Comparison of ENCODE assay signal across 8 cellular contexts in the genomic region with DNA sequence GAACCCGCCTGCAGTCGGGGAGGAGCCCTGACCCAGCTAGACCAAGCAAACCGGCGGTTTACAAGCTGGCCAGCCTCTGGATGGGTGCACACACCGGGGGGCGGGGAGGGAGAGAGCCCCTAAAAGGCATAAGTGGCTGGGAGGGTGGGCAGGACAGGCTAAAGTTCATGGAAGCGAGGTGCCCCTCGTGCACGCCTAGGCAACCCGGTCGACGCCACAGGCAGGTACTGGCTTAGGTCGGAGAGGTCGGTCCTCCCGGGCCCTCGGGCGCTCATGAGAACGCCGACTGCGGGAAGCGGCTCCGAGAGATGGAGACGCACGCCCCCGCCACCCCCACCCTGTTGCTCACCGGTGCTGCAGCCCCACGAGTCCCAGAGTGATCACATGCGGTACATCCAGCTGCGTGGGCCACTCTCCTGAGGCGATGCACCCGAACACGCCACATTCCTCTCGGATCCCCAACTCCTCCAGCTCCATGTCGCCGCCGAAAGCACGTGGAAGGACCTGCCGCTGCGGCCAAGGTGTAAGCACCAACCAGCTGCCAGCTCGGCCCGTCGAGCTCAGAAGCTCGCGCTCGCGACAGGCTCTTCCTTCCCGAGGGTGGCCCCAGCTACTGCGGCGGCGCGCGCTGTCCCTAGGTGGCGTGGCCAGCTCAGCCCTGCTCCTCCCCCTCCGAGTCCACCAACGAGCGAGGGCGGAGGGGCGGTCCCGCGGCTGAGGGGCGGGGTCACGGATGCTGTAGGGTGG. TPM values are rescaled to one million over a fixed set of nuclear protein-coding genes. Genes with fewer than 3 reads are reported as not detected.
DNase-seq lines count a peak whose midpoint lies in the region; ATAC-seq and TF ChIP-seq lines count a peak whose summit lies in the region.

A gene (minus strand): TSS at position 615 of the 747 bp plus-strand sequence. CDS start 138 bp downstream, at position 477.

- peak; percentile 82 for ATAC-seq in HG02642 (IDR thresholded peaks at IDR 0.05; ENCODE audit: poor library complexity, unreplicated experiment)

- peak within 1 kb of the TSS; percentile 91 for H3K9ac ChIP-seq in adipocyte (ENCODE audit: low read length)

- intact Hi-C loops in posterior cingulate gyrus (cut with DNase I) = loop anchor here (5.0 to 10.0 kb wide), 2 partner anchors 107 to 540 kb away; a partner anchor contains a TSS

- peaks cover 10% of the 10 kb centered on the region for H3K4me1 ChIP-seq in adipocyte (ENCODE audit: control insufficient read depth, insufficient read depth, low read length)
- H3K4me1 ChIP-seq in cardiac muscle cell (ENCODE audit: low read depth) = peaks cover 8% of the 10 kb centered on the region

- H3K36me3 ChIP-seq in adipocyte (ENCODE audit: control insufficient read depth, insufficient read depth, low read length, severe bottlenecking) = no peaks in the 10 kb centered on the region
- H3K36me3 ChIP-seq in cardiac muscle cell = no peaks in the 10 kb centered on the region

- H3K27me3 ChIP-seq in adipocyte (replicated peaks; ENCODE audit: control insufficient read depth, insufficient read depth, low read length) (no peaks in the 10 kb centered on the region), cardiac muscle cell (no peaks in the 10 kb centered on the region)

- H3K4me3 ChIP-seq in GM12865 (ENCODE audit: low read depth, low read length) (peak within 1 kb of the TSS; percentile 99), adipocyte (ENCODE audit: low read length) (peak within 1 kb of the TSS; percentile 98), cardiac muscle cell (peak within 1 kb of the TSS; percentile 41)

- H3K9me3 ChIP-seq in adipocyte (ENCODE audit: control insufficient read depth, low read length) (no peaks in the 10 kb centered on the region), cardiac muscle cell (ENCODE audit: low read depth) (no peaks in the 10 kb centered on the region)

- peak within 1 kb of the TSS; percentile 85 for H3K27ac ChIP-seq in cardiac muscle cell

- TF ChIP-seq CTCF in GM12865 (IDR thresholded peaks at IDR 0.05; ENCODE audit: insufficient read depth, low read depth, low read length, missing control alignments) = peak; percentile 2
- TF ChIP-seq CTCF in cardiac muscle cell (IDR thresholded peaks at IDR 0.05; ENCODE audit: low read depth, low read length) = no peak

- DNase-seq in GM12865 (ENCODE audit: low read depth) (peak; percentile 99), NCI-H1436 (lab: John Stamatoyannopoulos, UW) (peak; percentile 95), T follicular helper cell (ENCODE audit: low read depth) (peak; percentile 98), adipocyte (ENCODE audit: low read depth) (peak; percentile 99), cardiac muscle cell (ENCODE audit: low read depth in 1 of 2, low spot score in 1 of 2) (peak; percentile 99), posterior cingulate gyrus (peak; percentile 95 to 100 (median 97)), ureter (ENCODE audit: low spot score) (peak; percentile 99)

RNA-seq across cellular contexts. Expression of the gene that starts here (rescaled TPM):
- total RNA-seq in cardiac muscle cell = 13.7 and 14.7 TPM in 2 replicates
- polyA plus RNA-seq in cardiac muscle cell = 21.6 and 27.4 TPM in 2 replicates
- total RNA-seq in ureter = 14.0 TPM

Comparison
In these comparisons a context has a peak if more than half of its experiments do, and no peak if none do; other contexts are left out.
1. Peak in every context shown above with its lines: DNase-seq, ATAC-seq, H3K4me3 ChIP-seq and H3K27ac ChIP-seq.
2. H3K4me3 ChIP-seq: peak in every context shown above with its lines; median percentile 99 in GM12865; 98 in adipocyte; 41 in cardiac muscle cell.